18 cellular contexts compared by ENCODE assay signal in the genomic region with DNA sequence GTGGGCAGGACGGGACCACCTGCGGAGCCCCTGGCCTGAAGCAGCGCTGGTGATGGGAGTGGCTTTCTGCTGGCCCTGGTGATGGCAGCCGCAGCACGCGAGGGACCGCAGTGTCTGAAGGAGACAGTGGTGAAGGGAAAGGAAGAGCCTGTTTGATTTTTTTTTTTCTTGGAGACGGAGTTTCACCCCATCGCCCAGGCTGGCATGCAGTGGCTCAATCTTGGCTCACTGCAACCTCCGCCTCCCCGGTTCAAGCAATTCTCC. TPM values are rescaled to one million over a fixed set of nuclear protein-coding genes. Genes with fewer than 3 reads are reported as not detected.
A peak's percentile ranks its signal among the peaks of the same experiment; 100 is the strongest.
DNase-seq lines count a peak whose midpoint lies in the region; ATAC-seq and TF ChIP-seq lines count a peak whose summit lies in the region.
"Had no signal": no experiment of that assay in that cellular context is flagged by ENCODE, and none has a peak within 500 bp of the region (broad histone marks: within the 10 kb centered on the region; RNA-seq: fewer than 3 reads in every experiment).

No MANE protein-coding gene starts in this region.

- no peaks in the 10 kb centered on the region for H3K9me3 ChIP-seq in neural progenitor cell (ENCODE audit: low read depth)

- H3K27ac ChIP-seq in VCaP (peak overlapping the region; percentile 4; the same call in 1 of the 2 replicates), dorsolateral prefrontal cortex (peak overlapping the region in 34 of 59 donors; percentile 3 to 86 (median 68)), neural progenitor cell (no peak overlapping the region)
- H3K27ac ChIP-seq: C4-2B had no signal

- no peak for ATAC-seq in stimulated activated effector memory CD8-positive, alpha-beta T cell treated with anti-CD3 and anti-CD28 coated beads, Interleukin-12 subunit alpha, Interleukin-12 subunit beta, amount 100 ng/mL, for 72 hours
- ATAC-seq: HCT116 had no signal

- H3K79me2 ChIP-seq in neural progenitor cell (ENCODE audit: low read depth) = no peaks in the 10 kb centered on the region

- no peaks in the 10 kb centered on the region for H3K4me1 ChIP-seq in neural progenitor cell

- peaks cover 3% of the 10 kb centered on the region for H3K36me3 Mint-ChIP-seq in neural progenitor cell
- H3K36me3 Mint-ChIP-seq in stimulated activated effector memory CD8-positive, alpha-beta T cell treated with anti-CD3 and anti-CD28 coated beads, Interleukin-12 subunit alpha, Interleukin-12 subunit beta, amount 100 ng/mL, for 72 hours = peaks cover 42% of the 10 kb centered on the region
- peaks cover 12% of the 10 kb centered on the region for H3K36me3 Mint-ChIP-seq in activated CD4-positive, alpha-beta memory T cell treated with anti-CD3 and anti-CD28 coated beads for 36 hours

- H3K27me3 ChIP-seq in dorsolateral prefrontal cortex (no peaks in the 10 kb centered on the region), neural progenitor cell (no peaks in the 10 kb centered on the region)

- DNase-seq in dorsolateral prefrontal cortex = no peak
- DNase-seq in neural progenitor cell (ENCODE audit: low spot score) = no peak
- no peak for DNase-seq in stimulated activated effector memory CD8-positive, alpha-beta T cell treated with anti-CD3 and anti-CD28 coated beads, Interleukin-12 subunit alpha, Interleukin-12 subunit beta, amount 100 ng/mL, for 72 hours (ENCODE audit: low spot score in 2 of 2)
- no peak for DNase-seq in NCI-H1694 treated with DMSO at 0.1 percent for 48 hours (lab: John Stamatoyannopoulos, UW)
- DNase-seq in activated T-cell treated with anti-CD3 and anti-CD28 coated beads, Interleukin-2, amount 50 U/mL, for 1 hour = no peak
- no peak for DNase-seq in activated CD4-positive, alpha-beta memory T cell treated with anti-CD3 and anti-CD28 coated beads for 36 hours
- no peak for DNase-seq in activated CD4-positive, alpha-beta T cell treated with anti-CD3 and anti-CD28 coated beads for 48 hours
- DNase-seq: ACHN; AML-193; CD4-positive, alpha-beta T cell; DMS79 treated with DMSO at 0.1 percent for 48 hours; GF-D8; GOT3; HFFc6; IMR-90 had no signal

- H3K27me3 Mint-ChIP-seq in neural progenitor cell (ENCODE audit: insufficient read depth, low read depth) = peaks cover 10% of the 10 kb centered on the region
- no peaks in the 10 kb centered on the region for H3K27me3 Mint-ChIP-seq in activated CD4-positive, alpha-beta memory T cell treated with anti-CD3 and anti-CD28 coated beads for 36 hours
- H3K27me3 Mint-ChIP-seq: CD4-positive, alpha-beta T cell had no signal

- H2AFZ ChIP-seq in neural progenitor cell (replicated peaks) = no peak overlapping the region

- H3K4me3 ChIP-seq in dorsolateral prefrontal cortex = no peak overlapping the region
- no peak overlapping the region for H3K4me3 ChIP-seq in neural progenitor cell

- no peak overlapping the region for H3K9ac ChIP-seq in neural progenitor cell

- H3K9me3 Mint-ChIP-seq in neural progenitor cell = no peaks in the 10 kb centered on the region
- H3K9me3 Mint-ChIP-seq in stimulated activated effector memory CD8-positive, alpha-beta T cell treated with anti-CD3 and anti-CD28 coated beads, Interleukin-12 subunit alpha, Interleukin-12 subunit beta, amount 100 ng/mL, for 72 hours = no peaks in the 10 kb centered on the region
- no peaks in the 10 kb centered on the region for H3K9me3 Mint-ChIP-seq in activated CD4-positive, alpha-beta memory T cell treated with anti-CD3 and anti-CD28 coated beads for 36 hours
- H3K9me3 Mint-ChIP-seq: CD4-positive, alpha-beta T cell; HFFc6 had no signal

- TF ChIP-seq CTCF in VCaP (conservative IDR thresholded peaks at IDR 0.05) (no peak), dorsolateral prefrontal cortex (IDR thresholded peaks at IDR 0.05 in 54 of 56, conservative IDR thresholded peaks at IDR 0.05 in 2 of 56; ENCODE audit: low read depth in 1 of 56, partially characterized antibody in 56 of 56) (no peak), neural progenitor cell (IDR thresholded peaks at IDR 0.05) (no peak)

- H3K4me3 Mint-ChIP-seq in neural progenitor cell = peak overlapping the region; percentile 50
- no peak overlapping the region for H3K4me3 Mint-ChIP-seq in stimulated activated effector memory CD8-positive, alpha-beta T cell treated with anti-CD3 and anti-CD28 coated beads, Interleukin-12 subunit alpha, Interleukin-12 subunit beta, amount 100 ng/mL, for 72 hours
- H3K4me3 Mint-ChIP-seq in activated CD4-positive, alpha-beta memory T cell treated with anti-CD3 and anti-CD28 coated beads for 36 hours = no peak overlapping the region
- H3K4me3 Mint-ChIP-seq: CD4-positive, alpha-beta T cell; HFFc6 had no signal

- CTCF ChIA-PET in activated CD4-positive, alpha-beta memory T cell treated with anti-CD3 and anti-CD28 coated beads for 36 hours (lab: Charles Lee) = no interaction called here

- peaks cover 10% of the 10 kb centered on the region for H3K4me1 Mint-ChIP-seq in neural progenitor cell
- peaks cover 16% of the 10 kb centered on the region for H3K4me1 Mint-ChIP-seq in stimulated activated effector memory CD8-positive, alpha-beta T cell treated with anti-CD3 and anti-CD28 coated beads, Interleukin-12 subunit alpha, Interleukin-12 subunit beta, amount 100 ng/mL, for 72 hours
- H3K4me1 Mint-ChIP-seq in activated CD4-positive, alpha-beta memory T cell treated with anti-CD3 and anti-CD28 coated beads for 36 hours (ENCODE audit: low read depth) = peaks cover 6% of the 10 kb centered on the region

- intact Hi-C loops in dorsolateral prefrontal cortex (cut with DNase I) = loop anchor here (2.0 kb wide), 2 partner anchors 35 to 163 kb away; no protein-coding TSS in a partner anchor
- intact Hi-C loops in activated CD4-positive, alpha-beta memory T cell treated with anti-CD3 and anti-CD28 coated beads for 36 hours (cut with micrococcal nuclease) = no loop called here

- H3K27ac Mint-ChIP-seq in neural progenitor cell = peak overlapping the region; percentile 29
- H3K27ac Mint-ChIP-seq in stimulated activated effector memory CD8-positive, alpha-beta T cell treated with anti-CD3 and anti-CD28 coated beads, Interleukin-12 subunit alpha, Interleukin-12 subunit beta, amount 100 ng/mL, for 72 hours = peak overlapping the region; percentile 56
- H3K27ac Mint-ChIP-seq in activated CD4-positive, alpha-beta memory T cell treated with anti-CD3 and anti-CD28 coated beads for 36 hours = no peak overlapping the region
- H3K27ac Mint-ChIP-seq: CD4-positive, alpha-beta T cell; HFFc6 had no signal

- H4K20me1 ChIP-seq in neural progenitor cell (ENCODE audit: low read depth) = no peaks in the 10 kb centered on the region

- POLR2A ChIA-PET in activated CD4-positive, alpha-beta memory T cell treated with anti-CD3 and anti-CD28 coated beads for 36 hours (lab: Charles Lee) = no interaction called here

- no peak overlapping the region for H3K4me2 ChIP-seq in neural progenitor cell

- H3K36me3 ChIP-seq in neural progenitor cell = no peaks in the 10 kb centered on the region

- peaks cover 7% of the 10 kb centered on the region for H3F3A ChIP-seq in neural progenitor cell (ENCODE audit: low read depth)

RNA-seq across cellular contexts. Expression of a gene that starts 40.2 kb away (rescaled TPM):
- total RNA-seq in dorsolateral prefrontal cortex (100 to 1,000 TPM in 1 of 120 experiments, 10 to 100 TPM in 119; 49.1 to 103 (median 69.3) TPM), neural progenitor cell (ENCODE audit: low replicate concordance) (19.8 and 23.2 TPM in 2 replicates)
- total RNA-seq in activated CD4-positive, alpha-beta memory T cell treated with anti-CD3 and anti-CD28 coated beads for 36 hours = 10 to 100 TPM; 46.1 to 50.5 TPM
